Comparison of ENCODE assay signal across 2 cellular contexts in the genomic region with DNA sequence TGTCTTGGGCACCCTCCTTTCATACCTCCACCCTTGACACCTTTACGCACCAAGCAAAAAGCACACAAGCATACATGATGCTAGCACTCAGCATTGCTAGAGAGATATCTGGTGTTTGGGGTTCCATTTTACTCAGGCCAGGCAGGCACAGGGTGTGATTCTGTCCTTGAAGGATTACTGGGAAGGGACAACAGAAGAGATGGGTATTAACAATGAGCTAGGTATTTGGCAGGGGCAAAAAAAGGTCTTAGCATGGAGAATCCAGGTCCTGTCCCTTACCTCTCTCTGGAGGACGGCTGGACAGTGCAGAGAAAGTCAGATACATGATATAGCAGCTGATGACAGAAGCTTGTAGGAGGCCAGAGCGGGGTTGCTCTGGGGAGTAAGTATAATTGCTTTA.
A peak's percentile ranks its signal among the peaks of the same experiment; 100 is the strongest.
TF ChIP-seq lines count a peak whose summit lies in the region.

No MANE protein-coding gene starts in this region.

TF ChIP-seq in IMR-90, 13 proteins besides CTCF, POLR2A, EP300 and RAD21:
- TF ChIP-seq, protein P1, sequence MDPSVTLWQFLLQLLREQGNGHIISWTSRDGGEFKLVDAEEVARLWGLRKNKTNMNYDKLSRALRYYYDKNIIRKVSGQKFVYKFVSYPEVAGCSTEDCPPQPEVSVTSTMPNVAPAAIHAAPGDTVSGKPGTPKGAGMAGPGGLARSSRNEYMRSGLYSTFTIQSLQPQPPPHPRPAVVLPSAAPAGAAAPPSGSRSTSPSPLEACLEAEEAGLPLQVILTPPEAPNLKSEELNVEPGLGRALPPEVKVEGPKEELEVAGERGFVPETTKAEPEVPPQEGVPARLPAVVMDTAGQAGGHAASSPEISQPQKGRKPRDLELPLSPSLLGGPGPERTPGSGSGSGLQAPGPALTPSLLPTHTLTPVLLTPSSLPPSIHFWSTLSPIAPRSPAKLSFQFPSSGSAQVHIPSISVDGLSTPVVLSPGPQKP (IDR thresholded peaks at IDR 0.05; ENCODE audit: borderline replicate concordance, low read depth, low read length), result no peak
- no peak for TF ChIP-seq RFX5 (IDR thresholded peaks at IDR 0.05; ENCODE audit: low read depth, low read length)
- TF ChIP-seq CEBPB (IDR thresholded peaks at IDR 0.05; ENCODE audit: low read depth, low read length), result no peak
- no peak for TF ChIP-seq RCOR1 (IDR thresholded peaks at IDR 0.05; ENCODE audit: insufficient replicate concordance, low read length)
- no peak for TF ChIP-seq MAFK (IDR thresholded peaks at IDR 0.05; ENCODE audit: low read depth, low read length)
- no peak for TF ChIP-seq MXI1 (IDR thresholded peaks at IDR 0.05; ENCODE audit: borderline replicate concordance, low read depth, low read length)
- no peak for TF ChIP-seq NFE2L2 (IDR thresholded peaks at IDR 0.05; ENCODE audit: low read depth, low read length)
- no peak for TF ChIP-seq MAZ (IDR thresholded peaks at IDR 0.05; ENCODE audit: borderline replicate concordance, low read depth, low read length)
- TF ChIP-seq BHLHE40 (IDR thresholded peaks at IDR 0.05; ENCODE audit: low read depth, low read length), result no peak
- TF ChIP-seq, protein P2, sequence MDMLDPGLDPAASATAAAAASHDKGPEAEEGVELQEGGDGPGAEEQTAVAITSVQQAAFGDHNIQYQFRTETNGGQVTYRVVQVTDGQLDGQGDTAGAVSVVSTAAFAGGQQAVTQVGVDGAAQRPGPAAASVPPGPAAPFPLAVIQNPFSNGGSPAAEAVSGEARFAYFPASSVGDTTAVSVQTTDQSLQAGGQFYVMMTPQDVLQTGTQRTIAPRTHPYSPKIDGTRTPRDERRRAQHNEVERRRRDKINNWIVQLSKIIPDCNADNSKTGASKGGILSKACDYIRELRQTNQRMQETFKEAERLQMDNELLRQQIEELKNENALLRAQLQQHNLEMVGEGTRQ (IDR thresholded peaks at IDR 0.05; ENCODE audit: low read depth, low read length), result no peak
- TF ChIP-seq CHD1 (IDR thresholded peaks at IDR 0.05; ENCODE audit: low read depth, low read length), result no peak
- TF ChIP-seq FOS (IDR thresholded peaks at IDR 0.05; ENCODE audit: low read depth, low read length), result no peak

TF ChIP-seq in GM12878, 131 proteins besides CTCF, POLR2A, EP300 and RAD21:
- TF ChIP-seq ZNF622 (IDR thresholded peaks at IDR 0.05) (no peak), ZBED1 (IDR thresholded peaks at IDR 0.05; ENCODE audit: borderline replicate concordance) (0 out of 2 replicates have a peak, but pooled peaks have one; percentile 1), FOS (IDR thresholded peaks at IDR 0.05; ENCODE audit: borderline replicate concordance, extremely low read depth, insufficient read length) (no peak), MYC (IDR thresholded peaks at IDR 0.05; ENCODE audit: insufficient read depth, insufficient read length, insufficient replicate concordance, low read length, severe bottlenecking) (no peak), MEF2A (IDR thresholded peaks at IDR 0.05; ENCODE audit: insufficient read depth, low read depth, low read length) (no peak), POLR2AphosphoS5 (IDR thresholded peaks at IDR 0.05; ENCODE audit: low read length) (peak; percentile 63; the same call in 1 of the 2 replicates), SREBF2 (IDR thresholded peaks at IDR 0.05; ENCODE audit: low read length) (no peak), SUPT20H (IDR thresholded peaks at IDR 0.05; ENCODE audit: borderline replicate concordance, control insufficient read depth, low read depth, low read length) (no peak), ZNF384 (IDR thresholded peaks at IDR 0.05; ENCODE audit: borderline replicate concordance, low read depth, low read length) (no peak), FOXM1 (IDR thresholded peaks at IDR 0.05; ENCODE audit: low read depth, low read length) (no peak), HCFC1 (IDR thresholded peaks at IDR 0.05; ENCODE audit: low read length) (no peak), POLR2AphosphoS2 (IDR thresholded peaks at IDR 0.05; ENCODE audit: low read depth, low read length) (0 out of 2 replicates have a peak, but pooled peaks have one; percentile 13), YBX1 (IDR thresholded peaks at IDR 0.05) (no peak), SIX5 (IDR thresholded peaks at IDR 0.05; ENCODE audit: low read depth, low read length, severe bottlenecking) (no peak), HDAC2 (IDR thresholded peaks at IDR 0.05) (no peak), SREBF1 (IDR thresholded peaks at IDR 0.05; ENCODE audit: low read length) (no peak), ETV6 (conservative IDR thresholded peaks at IDR 0.05 in 1 of 2, IDR thresholded peaks at IDR 0.05 in 1 of 2; ENCODE audit: borderline replicate concordance in 1 of 2, low read depth in 1 of 2) (no peak), RB1 (IDR thresholded peaks at IDR 0.05; ENCODE audit: borderline replicate concordance) (no peak), ZNF207 (IDR thresholded peaks at IDR 0.05; ENCODE audit: borderline replicate concordance) (no peak), BCL11A (IDR thresholded peaks at IDR 0.05; ENCODE audit: low read depth, low read length) (no peak), MTA3 (IDR thresholded peaks at IDR 0.05; ENCODE audit: borderline replicate concordance, low read length) (no peak), CBFB (IDR thresholded peaks at IDR 0.05; ENCODE audit: low read depth) (no peak)
- TF ChIP-seq, protein P3, sequence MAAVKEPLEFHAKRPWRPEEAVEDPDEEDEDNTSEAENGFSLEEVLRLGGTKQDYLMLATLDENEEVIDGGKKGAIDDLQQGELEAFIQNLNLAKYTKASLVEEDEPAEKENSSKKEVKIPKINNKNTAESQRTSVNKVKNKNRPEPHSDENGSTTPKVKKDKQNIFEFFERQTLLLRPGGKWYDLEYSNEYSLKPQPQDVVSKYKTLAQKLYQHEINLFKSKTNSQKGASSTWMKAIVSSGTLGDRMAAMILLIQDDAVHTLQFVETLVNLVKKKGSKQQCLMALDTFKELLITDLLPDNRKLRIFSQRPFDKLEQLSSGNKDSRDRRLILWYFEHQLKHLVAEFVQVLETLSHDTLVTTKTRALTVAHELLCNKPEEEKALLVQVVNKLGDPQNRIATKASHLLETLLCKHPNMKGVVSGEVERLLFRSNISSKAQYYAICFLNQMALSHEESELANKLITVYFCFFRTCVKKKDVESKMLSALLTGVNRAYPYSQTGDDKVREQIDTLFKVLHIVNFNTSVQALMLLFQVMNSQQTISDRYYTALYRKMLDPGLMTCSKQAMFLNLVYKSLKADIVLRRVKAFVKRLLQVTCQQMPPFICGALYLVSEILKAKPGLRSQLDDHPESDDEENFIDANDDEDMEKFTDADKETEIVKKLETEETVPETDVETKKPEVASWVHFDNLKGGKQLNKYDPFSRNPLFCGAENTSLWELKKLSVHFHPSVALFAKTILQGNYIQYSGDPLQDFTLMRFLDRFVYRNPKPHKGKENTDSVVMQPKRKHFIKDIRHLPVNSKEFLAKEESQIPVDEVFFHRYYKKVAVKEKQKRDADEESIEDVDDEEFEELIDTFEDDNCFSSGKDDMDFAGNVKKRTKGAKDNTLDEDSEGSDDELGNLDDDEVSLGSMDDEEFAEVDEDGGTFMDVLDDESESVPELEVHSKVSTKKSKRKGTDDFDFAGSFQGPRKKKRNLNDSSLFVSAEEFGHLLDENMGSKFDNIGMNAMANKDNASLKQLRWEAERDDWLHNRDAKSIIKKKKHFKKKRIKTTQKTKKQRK (IDR thresholded peaks at IDR 0.05; ENCODE audit: low read depth, low read length), result no peak
- TF ChIP-seq, protein P4, sequence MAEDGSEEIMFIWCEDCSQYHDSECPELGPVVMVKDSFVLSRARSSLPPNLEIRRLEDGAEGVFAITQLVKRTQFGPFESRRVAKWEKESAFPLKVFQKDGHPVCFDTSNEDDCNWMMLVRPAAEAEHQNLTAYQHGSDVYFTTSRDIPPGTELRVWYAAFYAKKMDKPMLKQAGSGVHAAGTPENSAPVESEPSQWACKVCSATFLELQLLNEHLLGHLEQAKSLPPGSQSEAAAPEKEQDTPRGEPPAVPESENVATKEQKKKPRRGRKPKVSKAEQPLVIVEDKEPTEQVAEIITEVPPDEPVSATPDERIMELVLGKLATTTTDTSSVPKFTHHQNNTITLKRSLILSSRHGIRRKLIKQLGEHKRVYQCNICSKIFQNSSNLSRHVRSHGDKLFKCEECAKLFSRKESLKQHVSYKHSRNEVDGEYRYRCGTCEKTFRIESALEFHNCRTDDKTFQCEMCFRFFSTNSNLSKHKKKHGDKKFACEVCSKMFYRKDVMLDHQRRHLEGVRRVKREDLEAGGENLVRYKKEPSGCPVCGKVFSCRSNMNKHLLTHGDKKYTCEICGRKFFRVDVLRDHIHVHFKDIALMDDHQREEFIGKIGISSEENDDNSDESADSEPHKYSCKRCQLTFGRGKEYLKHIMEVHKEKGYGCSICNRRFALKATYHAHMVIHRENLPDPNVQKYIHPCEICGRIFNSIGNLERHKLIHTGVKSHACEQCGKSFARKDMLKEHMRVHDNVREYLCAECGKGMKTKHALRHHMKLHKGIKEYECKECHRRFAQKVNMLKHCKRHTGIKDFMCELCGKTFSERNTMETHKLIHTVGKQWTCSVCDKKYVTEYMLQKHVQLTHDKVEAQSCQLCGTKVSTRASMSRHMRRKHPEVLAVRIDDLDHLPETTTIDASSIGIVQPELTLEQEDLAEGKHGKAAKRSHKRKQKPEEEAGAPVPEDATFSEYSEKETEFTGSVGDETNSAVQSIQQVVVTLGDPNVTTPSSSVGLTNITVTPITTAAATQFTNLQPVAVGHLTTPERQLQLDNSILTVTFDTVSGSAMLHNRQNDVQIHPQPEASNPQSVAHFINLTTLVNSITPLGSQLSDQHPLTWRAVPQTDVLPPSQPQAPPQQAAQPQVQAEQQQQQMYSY (CRISPR knock-in tag; IDR thresholded peaks at IDR 0.05), result no peak
- TF ChIP-seq, protein P5, sequence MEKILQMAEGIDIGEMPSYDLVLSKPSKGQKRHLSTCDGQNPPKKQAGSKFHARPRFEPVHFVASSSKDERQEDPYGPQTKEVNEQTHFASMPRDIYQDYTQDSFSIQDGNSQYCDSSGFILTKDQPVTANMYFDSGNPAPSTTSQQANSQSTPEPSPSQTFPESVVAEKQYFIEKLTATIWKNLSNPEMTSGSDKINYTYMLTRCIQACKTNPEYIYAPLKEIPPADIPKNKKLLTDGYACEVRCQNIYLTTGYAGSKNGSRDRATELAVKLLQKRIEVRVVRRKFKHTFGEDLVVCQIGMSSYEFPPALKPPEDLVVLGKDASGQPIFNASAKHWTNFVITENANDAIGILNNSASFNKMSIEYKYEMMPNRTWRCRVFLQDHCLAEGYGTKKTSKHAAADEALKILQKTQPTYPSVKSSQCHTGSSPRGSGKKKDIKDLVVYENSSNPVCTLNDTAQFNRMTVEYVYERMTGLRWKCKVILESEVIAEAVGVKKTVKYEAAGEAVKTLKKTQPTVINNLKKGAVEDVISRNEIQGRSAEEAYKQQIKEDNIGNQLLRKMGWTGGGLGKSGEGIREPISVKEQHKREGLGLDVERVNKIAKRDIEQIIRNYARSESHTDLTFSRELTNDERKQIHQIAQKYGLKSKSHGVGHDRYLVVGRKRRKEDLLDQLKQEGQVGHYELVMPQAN (conservative IDR thresholded peaks at IDR 0.05), result no peak
- TF ChIP-seq, protein P6, sequence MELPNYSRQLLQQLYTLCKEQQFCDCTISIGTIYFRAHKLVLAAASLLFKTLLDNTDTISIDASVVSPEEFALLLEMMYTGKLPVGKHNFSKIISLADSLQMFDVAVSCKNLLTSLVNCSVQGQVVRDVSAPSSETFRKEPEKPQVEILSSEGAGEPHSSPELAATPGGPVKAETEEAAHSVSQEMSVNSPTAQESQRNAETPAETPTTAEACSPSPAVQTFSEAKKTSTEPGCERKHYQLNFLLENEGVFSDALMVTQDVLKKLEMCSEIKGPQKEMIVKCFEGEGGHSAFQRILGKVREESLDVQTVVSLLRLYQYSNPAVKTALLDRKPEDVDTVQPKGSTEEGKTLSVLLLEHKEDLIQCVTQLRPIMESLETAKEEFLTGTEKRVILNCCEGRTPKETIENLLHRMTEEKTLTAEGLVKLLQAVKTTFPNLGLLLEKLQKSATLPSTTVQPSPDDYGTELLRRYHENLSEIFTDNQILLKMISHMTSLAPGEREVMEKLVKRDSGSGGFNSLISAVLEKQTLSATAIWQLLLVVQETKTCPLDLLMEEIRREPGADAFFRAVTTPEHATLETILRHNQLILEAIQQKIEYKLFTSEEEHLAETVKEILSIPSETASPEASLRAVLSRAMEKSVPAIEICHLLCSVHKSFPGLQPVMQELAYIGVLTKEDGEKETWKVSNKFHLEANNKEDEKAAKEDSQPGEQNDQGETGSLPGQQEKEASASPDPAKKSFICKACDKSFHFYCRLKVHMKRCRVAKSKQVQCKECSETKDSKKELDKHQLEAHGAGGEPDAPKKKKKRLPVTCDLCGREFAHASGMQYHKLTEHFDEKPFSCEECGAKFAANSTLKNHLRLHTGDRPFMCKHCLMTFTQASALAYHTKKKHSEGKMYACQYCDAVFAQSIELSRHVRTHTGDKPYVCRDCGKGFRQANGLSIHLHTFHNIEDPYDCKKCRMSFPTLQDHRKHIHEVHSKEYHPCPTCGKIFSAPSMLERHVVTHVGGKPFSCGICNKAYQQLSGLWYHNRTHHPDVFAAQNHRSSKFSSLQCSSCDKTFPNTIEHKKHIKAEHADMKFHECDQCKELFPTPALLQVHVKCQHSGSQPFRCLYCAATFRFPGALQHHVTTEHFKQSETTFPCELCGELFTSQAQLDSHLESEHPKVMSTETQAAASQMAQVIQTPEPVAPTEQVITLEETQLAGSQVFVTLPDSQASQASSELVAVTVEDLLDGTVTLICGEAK (IDR thresholded peaks at IDR 0.05; ENCODE audit: borderline replicate concordance), result no peak
- TF ChIP-seq, protein P7, sequence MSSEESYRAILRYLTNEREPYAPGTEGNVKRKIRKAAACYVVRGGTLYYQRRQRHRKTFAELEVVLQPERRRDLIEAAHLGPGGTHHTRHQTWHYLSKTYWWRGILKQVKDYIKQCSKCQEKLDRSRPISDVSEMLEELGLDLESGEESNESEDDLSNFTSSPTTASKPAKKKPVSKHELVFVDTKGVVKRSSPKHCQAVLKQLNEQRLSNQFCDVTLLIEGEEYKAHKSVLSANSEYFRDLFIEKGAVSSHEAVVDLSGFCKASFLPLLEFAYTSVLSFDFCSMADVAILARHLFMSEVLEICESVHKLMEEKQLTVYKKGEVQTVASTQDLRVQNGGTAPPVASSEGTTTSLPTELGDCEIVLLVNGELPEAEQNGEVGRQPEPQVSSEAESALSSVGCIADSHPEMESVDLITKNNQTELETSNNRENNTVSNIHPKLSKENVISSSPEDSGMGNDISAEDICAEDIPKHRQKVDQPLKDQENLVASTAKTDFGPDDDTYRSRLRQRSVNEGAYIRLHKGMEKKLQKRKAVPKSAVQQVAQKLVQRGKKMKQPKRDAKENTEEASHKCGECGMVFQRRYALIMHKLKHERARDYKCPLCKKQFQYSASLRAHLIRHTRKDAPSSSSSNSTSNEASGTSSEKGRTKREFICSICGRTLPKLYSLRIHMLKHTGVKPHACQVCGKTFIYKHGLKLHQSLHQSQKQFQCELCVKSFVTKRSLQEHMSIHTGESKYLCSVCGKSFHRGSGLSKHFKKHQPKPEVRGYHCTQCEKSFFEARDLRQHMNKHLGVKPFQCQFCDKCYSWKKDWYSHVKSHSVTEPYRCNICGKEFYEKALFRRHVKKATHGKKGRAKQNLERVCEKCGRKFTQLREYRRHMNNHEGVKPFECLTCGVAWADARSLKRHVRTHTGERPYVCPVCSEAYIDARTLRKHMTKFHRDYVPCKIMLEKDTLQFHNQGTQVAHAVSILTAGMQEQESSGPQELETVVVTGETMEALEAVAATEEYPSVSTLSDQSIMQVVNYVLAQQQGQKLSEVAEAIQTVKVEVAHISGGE (CRISPR knock-in tag; IDR thresholded peaks at IDR 0.05), result no peak
